In the genomic region with DNA sequence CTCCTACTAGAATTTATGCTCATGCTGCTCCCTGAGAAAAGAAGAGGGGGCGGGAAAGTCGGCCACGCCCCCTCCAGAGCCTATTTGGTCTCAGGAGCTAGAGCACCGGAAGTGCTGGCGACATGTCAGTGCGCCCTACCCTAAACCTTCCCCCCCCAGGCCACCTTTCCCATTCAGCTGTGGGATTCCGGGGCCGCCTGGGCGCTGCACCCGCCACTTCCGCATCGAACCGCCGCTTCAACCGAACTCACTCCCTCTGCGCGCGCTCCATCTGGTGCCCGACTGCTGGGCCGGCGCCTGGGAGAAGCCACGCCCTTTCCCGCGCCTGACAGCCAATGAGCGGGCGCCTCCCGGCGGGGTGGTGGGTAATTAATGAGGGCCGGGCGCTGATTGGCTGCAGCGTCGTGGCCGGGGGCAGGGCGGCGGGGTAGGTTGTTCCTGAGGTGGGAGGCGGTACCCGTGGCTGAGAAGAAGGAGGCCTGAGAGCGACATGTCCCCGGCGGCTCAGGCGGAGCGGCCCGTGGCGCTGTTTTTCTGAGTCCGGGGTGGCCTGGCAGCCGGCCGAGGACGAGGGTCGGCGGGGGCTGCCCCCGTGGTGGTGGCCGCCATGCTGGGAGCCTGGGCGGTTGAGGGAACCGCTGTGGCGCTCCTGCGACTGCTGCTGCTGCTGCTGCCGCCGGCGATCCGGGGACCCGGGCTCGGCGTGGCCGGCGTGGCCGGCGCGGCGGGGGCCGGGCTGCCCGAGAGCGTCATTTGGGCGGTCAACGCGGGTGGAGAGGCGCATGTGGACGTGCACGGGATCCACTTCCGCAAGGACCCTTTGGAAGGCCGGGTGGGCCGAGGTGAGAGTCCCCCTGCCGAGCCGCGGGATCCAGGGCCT, we compare ENCODE assay signal across 8 cellular contexts. TPM values are rescaled to one million over a fixed set of nuclear protein-coding genes. Genes with fewer than 3 reads are reported as not detected.
DNase-seq lines count a peak whose midpoint lies in the region; ATAC-seq, FAIRE-seq and TF ChIP-seq lines count a peak whose summit lies in the region.

A gene with protein sequence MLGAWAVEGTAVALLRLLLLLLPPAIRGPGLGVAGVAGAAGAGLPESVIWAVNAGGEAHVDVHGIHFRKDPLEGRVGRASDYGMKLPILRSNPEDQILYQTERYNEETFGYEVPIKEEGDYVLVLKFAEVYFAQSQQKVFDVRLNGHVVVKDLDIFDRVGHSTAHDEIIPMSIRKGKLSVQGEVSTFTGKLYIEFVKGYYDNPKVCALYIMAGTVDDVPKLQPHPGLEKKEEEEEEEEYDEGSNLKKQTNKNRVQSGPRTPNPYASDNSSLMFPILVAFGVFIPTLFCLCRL (plus strand): TSS at position 460 of the 880 bp plus-strand sequence. CDS start 148 bp downstream, at position 608.

- TF ChIP-seq POLR2A in body of pancreas (IDR thresholded peaks at IDR 0.05) (peak; percentile 81 to 89 (median 83)), sigmoid colon (IDR thresholded peaks at IDR 0.05) (peak; percentile 58 to 81)

- ATAC-seq in GM18520 (IDR thresholded peaks at IDR 0.05; ENCODE audit: unreplicated experiment) (peak; percentile 44), HG03064 (IDR thresholded peaks at IDR 0.05; ENCODE audit: low read depth, unreplicated experiment) (peak; percentile 59), body of pancreas (peak; percentile 86)

- H3K9me3 ChIP-seq in body of pancreas (no peaks in the 10 kb centered on the region), sigmoid colon (no peaks in the 10 kb centered on the region)

- H3K36me3 ChIP-seq in body of pancreas (replicated peaks in 1 of 2; ENCODE audit: insufficient read depth in 1 of 2, low read depth in 2 of 2) (no peaks in the 10 kb centered on the region), sigmoid colon (no peaks in the 10 kb centered on the region)

- DNase-seq in NCI-H2107 treated with DMSO at 0.1 percent for 48 hours (lab: John Stamatoyannopoulos, UW; ENCODE audit: unreplicated experiment): peak; percentile 98
- DNase-seq in body of pancreas: peak; percentile 98 to 99 (median 99)
- DNase-seq in iPS DF 19.7 (ENCODE audit: low read depth, low spot score): peak; percentile 78
- DNase-seq in sigmoid colon: peak; percentile 99

- H3K27ac ChIP-seq in body of pancreas (peak within 1 kb of the TSS; percentile 83 to 96 (median 86)), sigmoid colon (peak within 1 kb of the TSS; percentile 92 to 97 (median 94))

- TF ChIP-seq CTCF in body of pancreas (IDR thresholded peaks at IDR 0.05): peak in 1 of 7 experiments; percentile 22
- TF ChIP-seq CTCF in sigmoid colon (IDR thresholded peaks at IDR 0.05): no peak

- H3K4me1 ChIP-seq in body of pancreas (peaks cover 34% of the 10 kb centered on the region), sigmoid colon (peaks cover 0 to 52% (median 40%) of the 10 kb centered on the region in 4 donors)

- FAIRE-seq in A204.1 (lab: Jason Lieb, UNC): peak; percentile 88
- FAIRE-seq in TTC549 (lab: Jason Lieb, UNC): peak; percentile 49

- H3K27me3 ChIP-seq in body of pancreas (no peaks in the 10 kb centered on the region), sigmoid colon (no peaks in the 10 kb centered on the region)

- no peak for TF ChIP-seq EP300 in sigmoid colon (IDR thresholded peaks at IDR 0.05)

- intact Hi-C loops in body of pancreas (cut with DNase I) (no loop called here), sigmoid colon (cut with DNase I) (loop anchor here (2.0 to 5.0 kb wide), 3 partner anchors 24 to 40 kb away; a partner anchor contains a TSS)

- 0% methylated on average over 10 to 83 of the region's 84 CpGs for WGBS in body of pancreas, 2 donors
- 1% methylated on average over 84 of the region's 84 CpGs for WGBS in sigmoid colon, 2 donors

- H3K4me3 ChIP-seq in body of pancreas: peak within 1 kb of the TSS; percentile 65 to 75
- peak within 1 kb of the TSS; percentile 77 to 100 (median 89) for H3K4me3 ChIP-seq in sigmoid colon

RNA-seq across cellular contexts. Expression of the gene that starts here (rescaled TPM):
- total RNA-seq in body of pancreas: 100 to 1,000 TPM in 1 of 2 donors, 10 to 100 TPM in 1; 54.7 to 107 TPM
- total RNA-seq in sigmoid colon: 10 to 100 TPM; 30.3 to 40.3 (median 33.6) TPM
- 100 to 1,000 TPM in 1 of 3 donors, 10 to 100 TPM in 2; 22.2 to 164 (median 31.0) TPM for polyA plus RNA-seq in sigmoid colon

Comparison
In these comparisons a context has a peak if more than half of its experiments do, and no peak if none do; other contexts are left out.
1. Peak in every context shown above with its lines: DNase-seq, ATAC-seq, H3K4me3 ChIP-seq and H3K27ac ChIP-seq.